17 cellular contexts compared by ENCODE assay signal in the genomic region with DNA sequence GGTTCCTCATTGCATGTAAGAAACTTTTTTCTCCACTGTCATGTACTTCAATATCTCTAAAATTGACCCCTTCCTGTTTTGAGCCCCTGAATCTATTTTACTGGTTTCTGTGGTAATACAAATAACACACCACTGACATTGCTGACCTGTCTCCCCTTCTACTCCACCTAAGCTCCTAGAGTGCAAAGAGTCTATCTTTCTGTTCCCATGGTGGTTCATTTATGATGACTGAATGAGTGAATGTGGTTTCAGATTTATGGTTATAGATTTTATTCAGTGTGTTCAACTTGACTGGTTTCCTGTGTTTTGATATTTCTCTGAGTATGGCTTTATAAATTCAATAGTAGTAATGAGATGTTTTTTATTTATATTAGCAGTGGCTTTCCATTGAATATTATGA.
DNase-seq lines count a peak whose midpoint lies in the region; ATAC-seq and TF ChIP-seq lines count a peak whose summit lies in the region.
"Had no signal": no experiment of that assay in that cellular context is flagged by ENCODE, and none has a peak within 500 bp of the region (broad histone marks: within the 10 kb centered on the region; RNA-seq: fewer than 3 reads in every experiment).

No MANE protein-coding gene starts in this region.

- no peaks in the 10 kb centered on the region for H3K27me3 ChIP-seq in Caco-2 (replicated peaks; ENCODE audit: control insufficient read depth, insufficient read depth, low read length)

- no peak overlapping the region for H3K27ac Mint-ChIP-seq in activated CD4-positive, alpha-beta T cell treated with anti-CD3 and anti-CD28 coated beads for 36 hours
- H3K27ac Mint-ChIP-seq in Caco-2 (ENCODE audit: unreplicated experiment) (peak overlapping the region; percentile 42), neural crest cell (ENCODE audit: unreplicated experiment) (peak overlapping the region; percentile 0)
- H3K27ac Mint-ChIP-seq: CD4-positive, alpha-beta T cell; HFFc6 had no signal

- H3K27me3 Mint-ChIP-seq in activated CD4-positive, alpha-beta T cell treated with anti-CD3 and anti-CD28 coated beads for 36 hours = no peaks in the 10 kb centered on the region
- H3K27me3 Mint-ChIP-seq in Caco-2 (ENCODE audit: insufficient read depth, unreplicated experiment) (no peaks in the 10 kb centered on the region), neural crest cell (ENCODE audit: low read depth) (no peaks in the 10 kb centered on the region)
- H3K27me3 Mint-ChIP-seq: CD4-positive, alpha-beta T cell had no signal

- H3K4me1 Mint-ChIP-seq in activated CD4-positive, alpha-beta T cell treated with anti-CD3 and anti-CD28 coated beads for 36 hours = peaks cover 4% of the 10 kb centered on the region
- peaks cover 17% of the 10 kb centered on the region for H3K4me1 Mint-ChIP-seq in Caco-2 (ENCODE audit: low read depth, unreplicated experiment)
- peaks cover 3% of the 10 kb centered on the region for H3K4me1 Mint-ChIP-seq in neural crest cell

- intact Hi-C loops in activated CD4-positive, alpha-beta T cell treated with anti-CD3 and anti-CD28 coated beads for 36 hours (cut with DNase I, micrococcal nuclease) = no loop called here
- intact Hi-C loops in Caco-2 (cut with micrococcal nuclease; ENCODE audit: unreplicated experiment) = no loop called here

- H3K9me3 ChIP-seq in Caco-2 = no peaks in the 10 kb centered on the region
- H3K9me3 ChIP-seq: A549 had no signal

- H3K4me3 ChIP-seq in Caco-2 (ENCODE audit: low read depth, low read length) = no peak overlapping the region
- H3K4me3 ChIP-seq: A549 had no signal

- BruUV-seq in Caco-2 (replicated peaks; lab: Mats Ljungman, UMichigan) = no TSS peak

- H3K36me3 ChIP-seq in Caco-2 (ENCODE audit: control insufficient read depth, insufficient read depth, low read length) = no peaks in the 10 kb centered on the region

- H3K4me3 Mint-ChIP-seq in activated CD4-positive, alpha-beta T cell treated with anti-CD3 and anti-CD28 coated beads for 36 hours = no peak overlapping the region
- H3K4me3 Mint-ChIP-seq in Caco-2 (ENCODE audit: unreplicated experiment) (peak overlapping the region; percentile 3), neural crest cell (no peak overlapping the region)
- H3K4me3 Mint-ChIP-seq: CD4-positive, alpha-beta T cell; HFFc6 had no signal

- TF ChIP-seq CTCF in Caco-2 (IDR thresholded peaks at IDR 0.05; ENCODE audit: insufficient read depth in 1 of 2, low read depth in 1 of 2, low read length in 1 of 2, severe bottlenecking in 1 of 2, unreplicated experiment in 1 of 2) (no peak), neural crest cell (conservative IDR thresholded peaks at IDR 0.05) (no peak)

- H3K4me1 ChIP-seq in Caco-2 = peaks cover 52% of the 10 kb centered on the region

- H3K9me3 Mint-ChIP-seq in activated CD4-positive, alpha-beta T cell treated with anti-CD3 and anti-CD28 coated beads for 36 hours (ENCODE audit: low read depth) = peaks cover 7% of the 10 kb centered on the region
- H3K9me3 Mint-ChIP-seq in Caco-2 (ENCODE audit: unreplicated experiment) = peaks cover 5% of the 10 kb centered on the region
- peaks cover under 1% of the 10 kb centered on the region for H3K9me3 Mint-ChIP-seq in neural crest cell

- ATAC-seq in activated CD4-positive, alpha-beta T cell treated with anti-CD3 and anti-CD28 coated beads for 36 hours = peak; percentile 23
- ATAC-seq in HG03378 (IDR thresholded peaks at IDR 0.05; ENCODE audit: unreplicated experiment) = no peak
- ATAC-seq: A549, HCT116 had no signal

- CTCF ChIA-PET in activated CD4-positive, alpha-beta T cell treated with anti-CD3 and anti-CD28 coated beads for 36 hours (lab: Charles Lee) = interaction anchor here (1.4 kb wide), 1 partner anchor 13 kb away, joined by 3 read pairs; no protein-coding TSS in a partner anchor
- CTCF ChIA-PET in Caco-2 (lab: Charles Lee) = no interaction called here

- no peaks in the 10 kb centered on the region for H3K36me3 Mint-ChIP-seq in activated CD4-positive, alpha-beta T cell treated with anti-CD3 and anti-CD28 coated beads for 36 hours (ENCODE audit: low read depth)
- H3K36me3 Mint-ChIP-seq in Caco-2 (ENCODE audit: insufficient read depth, unreplicated experiment) = peaks cover 19% of the 10 kb centered on the region
- peaks cover 6% of the 10 kb centered on the region for H3K36me3 Mint-ChIP-seq in neural crest cell (ENCODE audit: low read depth)

- POLR2A ChIA-PET in activated CD4-positive, alpha-beta T cell treated with anti-CD3 and anti-CD28 coated beads for 36 hours (lab: Charles Lee) = no interaction called here
- POLR2A ChIA-PET in Caco-2 (lab: Charles Lee) = no interaction called here

- no peak for DNase-seq in activated CD4-positive, alpha-beta T cell treated with anti-CD3 and anti-CD28 coated beads for 36 hours
- DNase-seq in activated CD4-positive, alpha-beta T cell treated with anti-CD3 and anti-CD28 coated beads for 1 hour = no peak
- DNase-seq in Caco-2 (no peak), OCI-M1 (lab: John Stamatoyannopoulos, UW) (peak; percentile 15), neural crest cell (ENCODE audit: low read depth, low spot score) (no peak), putamen (ENCODE audit: low spot score) (no peak)
- DNase-seq: AML-193; CD4-positive, alpha-beta T cell; DMS153; DMS79; GDM1; GOT3; H7; HFFc6 had no signal
